In genomic region chr6:26055670-26056582, GRCh38 we compare ENCODE assay signal across 8 cellular contexts. TPM values are rescaled to one million over a fixed set of nuclear protein-coding genes. Genes with fewer than 3 reads are reported as not detected.
DNase-seq lines count a peak whose midpoint lies in the region; ATAC-seq and TF ChIP-seq lines count a peak whose summit lies in the region.

No MANE protein-coding gene starts in this region.

- H3K4me1 ChIP-seq in ectodermal cell (ENCODE audit: control insufficient read depth, insufficient read depth, low read length) (peaks cover 6% of the 10 kb centered on the region), lung (ENCODE audit: control insufficient read depth in 2 of 2, insufficient read depth in 2 of 2, low read length in 2 of 2) (no peaks in the 10 kb centered on the region)

- H3K36me3 Mint-ChIP-seq in CD4-positive, alpha-beta T cell (ENCODE audit: low read depth): peaks cover 23% of the 10 kb centered on the region
- peaks cover 10% of the 10 kb centered on the region for H3K36me3 Mint-ChIP-seq in activated CD4-positive, alpha-beta memory T cell treated with anti-CD3 and anti-CD28 coated beads, Interleukin-2, amount 10 ng/mL, durations not matched to agents 7 days and 5 days (ENCODE audit: low read depth)

- H3K36me3 ChIP-seq in ectodermal cell (ENCODE audit: control insufficient read depth, insufficient read depth, low read length): no peaks in the 10 kb centered on the region
- no peaks in the 10 kb centered on the region for H3K36me3 ChIP-seq in lung (ENCODE audit: control insufficient read depth in 2 of 2, insufficient read depth in 2 of 2, low read length in 2 of 2)

- H3K4me1 Mint-ChIP-seq in CD4-positive, alpha-beta T cell (ENCODE audit: low read depth): peaks cover 28% of the 10 kb centered on the region
- H3K4me1 Mint-ChIP-seq in activated CD4-positive, alpha-beta memory T cell treated with anti-CD3 and anti-CD28 coated beads, Interleukin-2, amount 10 ng/mL, durations not matched to agents 7 days and 5 days: peaks cover 46% of the 10 kb centered on the region

- intact Hi-C loops in CD4-positive, alpha-beta T cell (cut with DNase I, micrococcal nuclease): loop anchor here in 1 of 2 experiments (1.0 to 10.0 kb wide), 6 partner anchors 11 to 539 kb away; partner anchors contain the start of gene ABT1

- H3K27ac ChIP-seq in CD4-positive, alpha-beta T cell (ENCODE audit: low read depth, low read length): peak overlapping the region; percentile 81
- H3K27ac ChIP-seq in ectodermal cell (ENCODE audit: insufficient read depth, low read depth, low read length, poor library complexity, severe bottlenecking) (peak overlapping the region; percentile 93), lung (ENCODE audit: low read depth in 1 of 2, low read length in 1 of 2) (peak overlapping the region; percentile 92 to 97)

- H3K9me3 Mint-ChIP-seq in CD4-positive, alpha-beta T cell: no peaks in the 10 kb centered on the region
- H3K9me3 Mint-ChIP-seq in activated CD4-positive, alpha-beta memory T cell treated with anti-CD3 and anti-CD28 coated beads, Interleukin-2, amount 10 ng/mL, durations not matched to agents 7 days and 5 days: no peaks in the 10 kb centered on the region

- peak overlapping the region; percentile 93 for H3K4me3 ChIP-seq in ectodermal cell (ENCODE audit: insufficient read depth, low read depth, low read length)
- peak overlapping the region; percentile 49 for H3K4me3 ChIP-seq in lung

- DNase-seq in CD4-positive, alpha-beta T cell: peak; percentile 75 to 92 (median 84)
- DNase-seq in NCI-H774 (lab: John Stamatoyannopoulos, UW): peak; percentile 79
- peak; percentile 95 for DNase-seq in activated CD4-positive, alpha-beta memory T cell treated with anti-CD3 and anti-CD28 coated beads, Interleukin-2, amount 10 ng/mL, durations not matched to agents 7 days and 5 days
- DNase-seq in lung (ENCODE audit: low spot score): peak; percentile 90
- peak; percentile 75 to 85 (median 76) for DNase-seq in stimulated activated CD4-positive, alpha-beta T cell treated with anti-CD3 and anti-CD28 coated beads, TNF-alpha, amount 100 ng/mL, for 24 hours (ENCODE audit: low read depth in 3 of 3)

- no peaks in the 10 kb centered on the region for H3K9me3 ChIP-seq in CD4-positive, alpha-beta T cell (ENCODE audit: control insufficient read depth, low read length)
- H3K9me3 ChIP-seq in ectodermal cell (ENCODE audit: control insufficient read depth, low read length) (no peaks in the 10 kb centered on the region), lung (ENCODE audit: control insufficient read depth in 2 of 2, insufficient read depth in 1 of 2, low read length in 1 of 2) (no peaks in the 10 kb centered on the region)

- TF ChIP-seq CTCF in CD4-positive, alpha-beta T cell (IDR thresholded peaks at IDR 0.05): no peak
- no peak for TF ChIP-seq CTCF in lung (IDR thresholded peaks at IDR 0.05; ENCODE audit: control extremely low read depth, extremely low read depth)

- no peaks in the 10 kb centered on the region for H3K27me3 Mint-ChIP-seq in CD4-positive, alpha-beta T cell
- H3K27me3 Mint-ChIP-seq in activated CD4-positive, alpha-beta memory T cell treated with anti-CD3 and anti-CD28 coated beads, Interleukin-2, amount 10 ng/mL, durations not matched to agents 7 days and 5 days: no peaks in the 10 kb centered on the region

- 0 to 1% methylated on average over 51 of the region's 51 CpGs for WGBS in ectodermal cell, 2 experiments
- WGBS in lung, 2 donors: 0 to 1% methylated on average over 51 of the region's 51 CpGs

- peak overlapping the region; percentile 97 for H3K4me3 Mint-ChIP-seq in CD4-positive, alpha-beta T cell
- peak overlapping the region; percentile 83 for H3K4me3 Mint-ChIP-seq in activated CD4-positive, alpha-beta memory T cell treated with anti-CD3 and anti-CD28 coated beads, Interleukin-2, amount 10 ng/mL, durations not matched to agents 7 days and 5 days

- no peaks in the 10 kb centered on the region for H3K27me3 ChIP-seq in CD4-positive, alpha-beta T cell (ENCODE audit: control insufficient read depth, insufficient read depth, low read length)
- H3K27me3 ChIP-seq in ectodermal cell (ENCODE audit: control insufficient read depth, insufficient read depth, low read length, poor library complexity, severe bottlenecking) (no peaks in the 10 kb centered on the region), lung (ENCODE audit: control insufficient read depth, insufficient read depth) (no peaks in the 10 kb centered on the region)

- peak overlapping the region; percentile 96 for H3K27ac Mint-ChIP-seq in CD4-positive, alpha-beta T cell
- peak overlapping the region; percentile 99 for H3K27ac Mint-ChIP-seq in activated CD4-positive, alpha-beta memory T cell treated with anti-CD3 and anti-CD28 coated beads, Interleukin-2, amount 10 ng/mL, durations not matched to agents 7 days and 5 days

- CTCF ChIA-PET in CD4-positive, alpha-beta T cell (lab: Charles Lee): interaction anchor here (1.6 to 2.2 kb wide), 2 partner anchors 30 to 33 kb away, joined by 4 to 11 read pairs; a partner anchor contains a TSS
- CTCF ChIA-PET in activated CD4-positive, alpha-beta memory T cell treated with anti-CD3 and anti-CD28 coated beads, Interleukin-2, amount 10 ng/mL, durations not matched to agents 7 days and 5 days (lab: Charles Lee): interaction anchor here (0.6 to 2.5 kb wide), 5 partner anchors 10 to 34 kb away, joined by 3 to 13 read pairs (median 6); a partner anchor contains a TSS

- POLR2A ChIA-PET in CD4-positive, alpha-beta T cell (lab: Charles Lee): interaction anchor here (0.6 to 7.2 kb wide), 43 partner anchors 8 to 1837 kb away, joined by 3 to 380 read pairs (median 12); partner anchors contain the start of gene HFE
- POLR2A ChIA-PET in activated CD4-positive, alpha-beta memory T cell treated with anti-CD3 and anti-CD28 coated beads, Interleukin-2, amount 10 ng/mL, durations not matched to agents 7 days and 5 days (lab: Charles Lee): interaction anchor here (0.6 to 16.9 kb wide), 44 partner anchors 9 to 1837 kb away, joined by 3 to 2531 read pairs (median 8); partner anchors contain the start of gene HFE

- ATAC-seq in CD4-positive, alpha-beta T cell (ENCODE audit: poor library complexity): peak; percentile 72
- ATAC-seq in GM19455 (IDR thresholded peaks at IDR 0.05; ENCODE audit: unreplicated experiment) (peak; percentile 68), HG03571 (IDR thresholded peaks at IDR 0.05; ENCODE audit: unreplicated experiment) (peak; percentile 75), lung (ENCODE audit: insufficient read depth, low FRiP score) (peak; percentile 89)

RNA-seq across cellular contexts. Expression of gene HFE, which starts 31.3 kb away (rescaled TPM):
- total RNA-seq in CD4-positive, alpha-beta T cell: under 1 TPM; 0.08 to 0.28 TPM
- total RNA-seq in activated CD4-positive, alpha-beta memory T cell treated with anti-CD3 and anti-CD28 coated beads, Interleukin-2, amount 10 ng/mL, durations not matched to agents 7 days and 5 days: 1 to 10 TPM; 3.1 to 3.4 TPM
- polyA plus RNA-seq in ectodermal cell (2013, experiment 1 of 4): 0.78 TPM
- polyA plus RNA-seq in ectodermal cell (2013, experiment 2 of 4): 0.92 TPM
- polyA plus RNA-seq in ectodermal cell (2013, experiment 3 of 4): 0.85 TPM
- polyA plus RNA-seq in ectodermal cell (2013, experiment 4 of 4): 0.93 TPM
- total RNA-seq in lung: 10 to 100 TPM in 1 of 2 donors, 1 to 10 TPM in 1; 8.3 to 10.7 TPM
- polyA plus RNA-seq in lung: 1 to 10 TPM; 3.1 to 5.7 TPM

Comparison
In these comparisons a context has a peak if more than half of its experiments do, and no peak if none do; other contexts are left out.
1. Peak in every context shown above with its lines: DNase-seq, ATAC-seq, H3K4me3 ChIP-seq and H3K27ac ChIP-seq.